ENCODE assay signal across 9 cellular contexts in genomic region chr1:8394456-8395321, GRCh38.
A peak's percentile ranks its signal among the peaks of the same experiment; 100 is the strongest.
DNase-seq lines count a peak whose midpoint lies in the region; TF ChIP-seq lines count a peak whose summit lies in the region.
"Had no signal": no experiment of that assay in that cellular context is flagged by ENCODE, and none has a peak within 500 bp of the region (broad histone marks: within the 10 kb centered on the region; RNA-seq: fewer than 3 reads in every experiment).

No MANE protein-coding gene starts in this region.

- H3K9me3 Mint-ChIP-seq in activated CD4-positive, alpha-beta memory T cell treated with anti-CD3 and anti-CD28 coated beads, Interleukin-2, amount 10 ng/mL, durations not matched to agents 7 days and 5 days, result no peaks in the 10 kb centered on the region
- H3K9me3 Mint-ChIP-seq: brain had no signal

- POLR2A ChIA-PET in activated CD4-positive, alpha-beta memory T cell treated with anti-CD3 and anti-CD28 coated beads, Interleukin-2, amount 10 ng/mL, durations not matched to agents 7 days and 5 days (lab: Charles Lee), result interaction anchor here (0.9 kb wide), 1 partner anchor 30 kb away, joined by 3 read pairs; no protein-coding TSS in a partner anchor

- no peak for TF ChIP-seq POLR2A in thyroid gland (IDR thresholded peaks at IDR 0.05)
- no peak for TF ChIP-seq POLR2A in erythroblast (IDR thresholded peaks at IDR 0.05; ENCODE audit: low read length)

- H3K27me3 Mint-ChIP-seq in activated CD4-positive, alpha-beta memory T cell treated with anti-CD3 and anti-CD28 coated beads, Interleukin-2, amount 10 ng/mL, durations not matched to agents 7 days and 5 days, result no peaks in the 10 kb centered on the region
- H3K27me3 Mint-ChIP-seq: brain had no signal

- no peak overlapping the region for H2AFZ ChIP-seq in hepatocyte

- H3K36me3 ChIP-seq in hepatocyte (replicated peaks; ENCODE audit: insufficient read depth, low read depth) (no peaks in the 10 kb centered on the region), thyroid gland (no peaks in the 10 kb centered on the region)

- peaks cover 39% of the 10 kb centered on the region for H4K20me1 ChIP-seq in hepatocyte (ENCODE audit: insufficient read depth, poor library complexity, severe bottlenecking)

- peaks cover 23% of the 10 kb centered on the region for H3K4me1 ChIP-seq in hepatocyte (ENCODE audit: insufficient read depth)
- peaks cover 40 to 78% of the 10 kb centered on the region in 2 donors for H3K4me1 ChIP-seq in thyroid gland

- CTCF ChIA-PET in activated CD4-positive, alpha-beta memory T cell treated with anti-CD3 and anti-CD28 coated beads, Interleukin-2, amount 10 ng/mL, durations not matched to agents 7 days and 5 days (lab: Charles Lee), result interaction anchor here (0.7 to 1.0 kb wide), 3 partner anchors 8 to 380 kb away, joined by 3 read pairs; no protein-coding TSS in a partner anchor

- H3K27ac ChIP-seq in hepatocyte (peak overlapping the region; percentile 66), thyroid gland (peak overlapping the region; percentile 30 to 60 (median 46))

- H3K4me3 Mint-ChIP-seq in activated CD4-positive, alpha-beta memory T cell treated with anti-CD3 and anti-CD28 coated beads, Interleukin-2, amount 10 ng/mL, durations not matched to agents 7 days and 5 days, result peak overlapping the region; percentile 61
- H3K4me3 Mint-ChIP-seq: brain had no signal

- intact Hi-C loops in thyroid gland (cut with DNase I), result no loop called here

- peaks cover 84% of the 10 kb centered on the region for H3K79me2 ChIP-seq in hepatocyte

- WGBS in hepatocyte (ENCODE audit: low lambda C conversion rate, missing lambda C conversion rate), result 79% methylated on average over 10 of the region's 10 CpGs
- 74 to 80% methylated on average over 10 of the region's 10 CpGs for WGBS in thyroid gland, 2 donors

- peaks cover 44% of the 10 kb centered on the region for H3K36me3 Mint-ChIP-seq in activated CD4-positive, alpha-beta memory T cell treated with anti-CD3 and anti-CD28 coated beads, Interleukin-2, amount 10 ng/mL, durations not matched to agents 7 days and 5 days (ENCODE audit: low read depth)

- H3K4me2 ChIP-seq in hepatocyte, result no peak overlapping the region

- H3K27ac Mint-ChIP-seq in activated CD4-positive, alpha-beta memory T cell treated with anti-CD3 and anti-CD28 coated beads, Interleukin-2, amount 10 ng/mL, durations not matched to agents 7 days and 5 days, result peak overlapping the region; percentile 58

- peak; percentile 64 for DNase-seq in activated naive CD4-positive, alpha-beta T cell treated with Interleukin-2 at 50 U/mL for 16 hours
- DNase-seq in activated naive CD4-positive, alpha-beta T cell (lab: John Stamatoyannopoulos, UW), result no peak
- peak; percentile 27 for DNase-seq in activated CD4-positive, alpha-beta memory T cell treated with anti-CD3 and anti-CD28 coated beads, Interleukin-2, amount 10 ng/mL, durations not matched to agents 7 days and 5 days
- DNase-seq in hepatocyte (ENCODE audit: low spot score), result no peak
- DNase-seq in thyroid gland, result no peak
- no peak for DNase-seq in RPMI8226
- no peak for DNase-seq in erythroblast (lab: John Stamatoyannopoulos, UW)
- no peak for DNase-seq in AML-193 (lab: John Stamatoyannopoulos, UW)

- H3K9me2 ChIP-seq in hepatocyte (replicated peaks; ENCODE audit: insufficient read depth), result no peaks in the 10 kb centered on the region

- H3K9me3 ChIP-seq in hepatocyte (ENCODE audit: low read depth), result no peaks in the 10 kb centered on the region
- H3K9me3 ChIP-seq in thyroid gland, result no peaks in the 10 kb centered on the region

- peaks cover 81% of the 10 kb centered on the region for H3K4me1 Mint-ChIP-seq in activated CD4-positive, alpha-beta memory T cell treated with anti-CD3 and anti-CD28 coated beads, Interleukin-2, amount 10 ng/mL, durations not matched to agents 7 days and 5 days

- no peaks in the 10 kb centered on the region for H3K27me3 ChIP-seq in hepatocyte
- no peaks in the 10 kb centered on the region for H3K27me3 ChIP-seq in thyroid gland

- H3K4me3 ChIP-seq in hepatocyte (no peak overlapping the region), thyroid gland (replicated peaks in 1 of 3) (no peak overlapping the region)

- TF ChIP-seq CTCF in hepatocyte (IDR thresholded peaks at IDR 0.05; ENCODE audit: poor library complexity) (no peak), thyroid gland (IDR thresholded peaks at IDR 0.05) (no peak)

Comparison
In these comparisons a context has a peak if more than half of its experiments do, and no peak if none do; other contexts are left out.
1. DNase-seq: peak in activated naive CD4-positive, alpha-beta T cell treated with Interleukin-2 at 50 U/mL for 16 hours (single experiment) and activated CD4-positive, alpha-beta memory T cell treated with anti-CD3 and anti-CD28 coated beads, Interleukin-2, amount 10 ng/mL, durations not matched to agents 7 days and 5 days (single experiment); none in activated naive CD4-positive, alpha-beta T cell (0 of 4), hepatocyte (single experiment), thyroid gland (0 of 2), RPMI8226 (single experiment), erythroblast (0 of 2) and AML-193 (0 of 2).